In the genomic region with DNA sequence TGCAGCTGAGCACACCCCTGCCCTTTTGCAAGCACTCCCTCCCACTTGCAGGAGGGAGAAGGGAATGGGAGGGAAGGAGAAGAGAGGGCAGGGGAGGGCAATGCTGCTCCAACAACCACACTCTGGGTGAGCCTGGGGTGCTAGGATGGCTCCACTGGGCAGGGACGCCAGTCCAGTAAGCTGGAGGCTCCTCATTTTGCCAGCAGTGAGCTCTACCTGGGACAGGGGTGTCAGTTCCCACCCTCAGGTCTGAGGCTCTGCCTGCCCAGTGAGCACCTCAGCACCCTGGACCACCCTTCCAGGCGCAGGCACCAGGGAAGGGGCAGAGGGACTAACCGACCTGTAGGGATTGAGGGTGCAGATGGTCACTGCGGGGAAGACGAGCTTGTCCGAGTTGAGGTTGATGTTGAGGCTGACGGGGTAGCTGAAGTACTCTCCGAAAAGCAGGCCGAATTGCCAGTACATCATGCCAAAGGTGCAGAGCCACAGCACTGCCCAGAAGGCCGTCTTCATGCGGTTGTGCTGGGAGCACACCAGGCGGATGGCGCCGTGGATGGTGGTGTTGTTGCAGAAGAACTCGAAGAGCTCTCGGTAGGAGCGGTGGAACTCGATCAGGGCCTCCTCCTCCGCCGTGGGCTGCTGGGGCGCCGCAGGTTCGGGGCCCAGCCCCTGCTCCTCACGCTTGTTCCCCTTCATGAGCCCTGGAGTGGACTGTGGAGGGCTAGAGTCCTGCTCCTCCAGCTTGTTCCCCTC, we compare ENCODE assay signal across 15 cellular contexts. TPM values are rescaled to one million over a fixed set of nuclear protein-coding genes. Genes with fewer than 3 reads are reported as not detected.
A peak's percentile ranks its signal among the peaks of the same experiment; 100 is the strongest.
DNase-seq lines count a peak whose midpoint lies in the region; FAIRE-seq and TF ChIP-seq lines count a peak whose summit lies in the region.
"Had no signal": no experiment of that assay in that cellular context is flagged by ENCODE, and none has a peak within 500 bp of the region (broad histone marks: within the 10 kb centered on the region; RNA-seq: fewer than 3 reads in every experiment).

No MANE protein-coding gene starts in this region.

- H3K4me1 ChIP-seq in NT2/D1 (ENCODE audit: insufficient read depth, insufficient read length), result peaks cover 50% of the 10 kb centered on the region
- H3K4me1 ChIP-seq in prostate gland (replicated peaks), result peaks cover 52% of the 10 kb centered on the region
- H3K4me1 ChIP-seq: BE2C had no signal

- H3K9me3 Mint-ChIP-seq in Calu3 (ENCODE audit: low read depth, unreplicated experiment), result no peaks in the 10 kb centered on the region
- H3K9me3 Mint-ChIP-seq: activated CD4-positive, alpha-beta memory T cell treated with anti-CD3 and anti-CD28 coated beads, Interleukin-2, amount 10 ng/mL, durations not matched to agents 7 days and 5 days; T-helper 1 cell treated with Interleukin-12 subunit alpha and Interleukin-12 subunit beta and Interleukin-4 antibody, amounts not matched to agents 30 μg/mL and 1 μg/mL, for 36 hours had no signal

- intact Hi-C loops in Calu3 (cut with micrococcal nuclease; ENCODE audit: unreplicated experiment) (loop anchor here (10.0 kb wide), 2 partner anchors 49 to 159 kb away; no protein-coding TSS in a partner anchor), prostate gland (cut with DNase I) (no loop called here)

- CTCF ChIA-PET in Calu3 (lab: Charles Lee), result interaction anchor here (0.6 to 1.4 kb wide), 7 partner anchors 11 to 315 kb away, joined by 3 to 7 read pairs (median 4); partner anchors contain the start of gene ZNF384

- peak overlapping the region; percentile 67 for H3K4me3 Mint-ChIP-seq in Calu3 (ENCODE audit: low read depth, unreplicated experiment)
- H3K4me3 Mint-ChIP-seq: activated CD4-positive, alpha-beta memory T cell treated with anti-CD3 and anti-CD28 coated beads, Interleukin-2, amount 10 ng/mL, durations not matched to agents 7 days and 5 days; T-helper 1 cell treated with Interleukin-12 subunit alpha and Interleukin-12 subunit beta and Interleukin-4 antibody, amounts not matched to agents 30 μg/mL and 1 μg/mL, for 36 hours had no signal

- no peak for DNase-seq in Calu3
- DNase-seq in NT2/D1 (ENCODE audit: low read depth, low spot score), result no peak
- DNase-seq in prostate gland (ENCODE audit: low spot score), result no peak
- no peak for DNase-seq in NCI-H524 treated with DMSO at 0.1 percent for 48 hours (lab: John Stamatoyannopoulos, UW)
- no peak for DNase-seq in stimulated activated CD4-positive, alpha-beta T cell treated with anti-CD3 and anti-CD28 coated beads, Interleukin-12 subunit alpha, Interleukin-12 subunit beta, amount 100 ng/mL, for 4 hours
- DNase-seq in frontal cortex (ENCODE audit: low spot score in 2 of 2), result no peak
- no peak for DNase-seq in NCI-H1694 treated with DMSO at 0.1 percent for 48 hours (lab: John Stamatoyannopoulos, UW)
- DNase-seq: activated CD4-positive, alpha-beta memory T cell treated with anti-CD3 and anti-CD28 coated beads, Interleukin-2, amount 10 ng/mL, durations not matched to agents 7 days and 5 days; activated naive CD4-positive, alpha-beta T cell treated with anti-CD3 and anti-CD28 coated beads, Interleukin-2, amount 50 U/mL, for 16 hours; BE2C; stimulated activated CD4-positive, alpha-beta T cell treated with anti-CD3 and anti-CD28 coated beads, Interleukin-15, amount 100 ng/mL, for 24 hours; stimulated activated naive CD4-positive, alpha-beta T cell had no signal

- 85% methylated on average over 15 of the region's 24 CpGs for WGBS in prostate gland

- peak overlapping the region; percentile 81 for H3K27ac Mint-ChIP-seq in Calu3 (ENCODE audit: unreplicated experiment)
- H3K27ac Mint-ChIP-seq: activated CD4-positive, alpha-beta memory T cell treated with anti-CD3 and anti-CD28 coated beads, Interleukin-2, amount 10 ng/mL, durations not matched to agents 7 days and 5 days; T-helper 1 cell treated with Interleukin-12 subunit alpha and Interleukin-12 subunit beta and Interleukin-4 antibody, amounts not matched to agents 30 μg/mL and 1 μg/mL, for 36 hours had no signal

- peak overlapping the region; percentile 83 to 87 for H3K27ac ChIP-seq in prostate gland

- peak overlapping the region; percentile 29 for H3K4me3 ChIP-seq in NT2/D1 (ENCODE audit: insufficient read length, low read depth)
- peak overlapping the region; percentile 57 for H3K4me3 ChIP-seq in iPS-11a (ENCODE audit: low read depth, low read length)
- peak overlapping the region; percentile 14 to 28 for H3K4me3 ChIP-seq in prostate gland

- no peaks in the 10 kb centered on the region for H3K9me3 ChIP-seq in NT2/D1 (ENCODE audit: insufficient read depth, low read length)
- no peaks in the 10 kb centered on the region for H3K9me3 ChIP-seq in prostate gland
- H3K9me3 ChIP-seq: BE2C had no signal

- H3K4me1 Mint-ChIP-seq in Calu3 (ENCODE audit: low read depth, unreplicated experiment), result peaks cover 78% of the 10 kb centered on the region

- no peaks in the 10 kb centered on the region for H3K36me3 ChIP-seq in NT2/D1 (ENCODE audit: insufficient read depth, insufficient read length, low read length)
- H3K36me3 ChIP-seq in prostate gland, result no peaks in the 10 kb centered on the region
- H3K36me3 ChIP-seq: BE2C had no signal

- peak; percentile 9 for TF ChIP-seq POLR2A in prostate gland (IDR thresholded peaks at IDR 0.05)

- peaks cover 57% of the 10 kb centered on the region for H3K36me3 Mint-ChIP-seq in Calu3 (ENCODE audit: insufficient read depth, unreplicated experiment)

- no peak for TF ChIP-seq CTCF in Calu3 (IDR thresholded peaks at IDR 0.05; ENCODE audit: unreplicated experiment)
- TF ChIP-seq CTCF in prostate gland (IDR thresholded peaks at IDR 0.05), result no peak

- H3K27me3 ChIP-seq in NT2/D1 (ENCODE audit: insufficient read depth, insufficient read length), result peaks cover 14% of the 10 kb centered on the region
- no peaks in the 10 kb centered on the region for H3K27me3 ChIP-seq in prostate gland (replicated peaks; ENCODE audit: insufficient read depth)
- H3K27me3 ChIP-seq: BE2C had no signal

- FAIRE-seq in frontal cortex (lab: Jason Lieb, UNC), result no peak
- FAIRE-seq: colon had no signal

- peak overlapping the region; percentile 75 for H3K9ac ChIP-seq in NT2/D1 (ENCODE audit: insufficient read length, low read depth)

- BruUV-seq in Calu3 (replicated peaks; lab: Mats Ljungman, UMichigan), result no TSS peak

- no peaks in the 10 kb centered on the region for H3K27me3 Mint-ChIP-seq in Calu3 (ENCODE audit: unreplicated experiment)
- H3K27me3 Mint-ChIP-seq: activated CD4-positive, alpha-beta memory T cell treated with anti-CD3 and anti-CD28 coated beads, Interleukin-2, amount 10 ng/mL, durations not matched to agents 7 days and 5 days had no signal

RNA-seq across cellular contexts. Expression of gene SCNN1A, which starts 1.2 kb away (rescaled TPM):
- 36.5 and 53.5 TPM in 2 replicates for total RNA-seq in Calu3 (2022)
- total RNA-seq in prostate gland, result 100 to 1,000 TPM; 128 to 211 TPM
- not detected for total RNA-seq in frontal cortex

RNA-seq across cellular contexts. Expression of gene LTBR, which starts 9.8 kb away (rescaled TPM):
- total RNA-seq in Calu3 (2022) (165 and 167 TPM in 2 replicates), prostate gland (100 to 1,000 TPM; 186 to 264 TPM), frontal cortex (2.4 TPM)

RNA-seq across cellular contexts. Expression of gene TNFRSF1A, which starts 32.3 kb away (rescaled TPM):
- total RNA-seq in Calu3 (2022) (76.7 and 79.3 TPM in 2 replicates), prostate gland (100 to 1,000 TPM in 1 of 2 donors, 10 to 100 TPM in 1; 91.1 to 168 TPM), frontal cortex (4.5 TPM)

Comparison
In these comparisons a context has a peak if more than half of its experiments do, and no peak if none do; other contexts are left out.
1. RNA of gene SCNN1A, which starts 1.2 kb away (total RNA-seq): 128 to 211 TPM in prostate gland and 36.5 to 53.5 TPM in Calu3; not detected in frontal cortex (single experiment); every median in the first group is over 10 times any median in the second.
2. RNA of gene LTBR, which starts 9.8 kb away (total RNA-seq): 186 to 264 TPM in prostate gland and 165 to 167 TPM in Calu3; 2.4 TPM in frontal cortex (single experiment); every median in the first group is over 10 times any median in the second.
3. RNA of gene TNFRSF1A, which starts 32.3 kb away (total RNA-seq): 91.1 to 168 TPM in prostate gland and 76.7 to 79.3 TPM in Calu3; 4.5 TPM in frontal cortex (single experiment); every median in the first group is over 10 times any median in the second.
4. Peak in every context shown above with its lines, with median percentiles within 50 percentile points of each other: H3K4me3 ChIP-seq.